ENCODE assay signal across 20 cellular contexts in the genomic region with DNA sequence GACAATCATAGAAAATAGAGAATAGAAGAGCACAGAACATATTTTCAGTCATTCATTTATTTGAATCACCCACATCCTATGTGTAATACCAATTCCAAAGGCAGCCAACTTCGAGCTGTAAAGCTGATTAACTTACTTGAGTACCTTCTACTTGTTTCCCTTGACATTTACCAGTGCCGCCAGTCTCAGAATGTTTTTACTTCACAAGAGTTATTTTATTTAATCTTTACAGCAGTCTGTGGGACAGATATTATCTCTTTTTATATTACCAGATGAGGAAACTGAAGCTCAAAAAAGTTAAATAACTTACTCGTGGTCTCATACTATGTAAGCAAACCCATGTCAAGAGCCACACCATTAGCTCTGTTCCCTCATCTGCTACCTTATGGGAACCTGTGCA.
"Had no signal": no experiment of that assay in that cellular context is flagged by ENCODE, and none has a peak within 500 bp of the region (broad histone marks: within the 10 kb centered on the region; RNA-seq: fewer than 3 reads in every experiment).

No MANE protein-coding gene starts in this region.

- DNase-seq: cerebellar nuclear complex; esophagus squamous epithelium; foreskin keratinocyte; heart left ventricle; hippocampal formation; islet precursor cell; mammary epithelial cell; naive thymus-derived CD4-positive, alpha-beta T cell; psoas muscle; retina; stimulated activated CD4-positive, alpha-beta T cell treated with anti-CD3 and anti-CD28 coated beads, Interleukin-2, amount 100 ng/mL, for 24 hours; stimulated activated CD4-positive, alpha-beta T cell treated with anti-CD3 and anti-CD28 coated beads, Interleukin-4, amount 100 ng/mL, for 4 hours; stimulated activated naive CD8-positive, alpha-beta T cell treated with anti-CD3 and anti-CD28 coated beads, Interleukin-15, Interleukin-2, amounts not matched to agents 100 U/mL and 50 U/mL, for 24 hours; testis; upper lobe of right lung had no signal

- H3K4me1 ChIP-seq: foreskin keratinocyte, upper lobe of right lung had no signal

- H3K27ac Mint-ChIP-seq: dendritic cell treated with granulocyte-macrophage colony-stimulating factor and Interleukin-4, amounts not matched to agents 40 ng/mL and 50 ng/mL, for 4 days; naive thymus-derived CD4-positive, alpha-beta T cell had no signal

- H3K9me3 Mint-ChIP-seq: dendritic cell treated with granulocyte-macrophage colony-stimulating factor and Interleukin-4, amounts not matched to agents 40 ng/mL and 50 ng/mL, for 4 days; naive thymus-derived CD4-positive, alpha-beta T cell had no signal

- H3K9me3 ChIP-seq: esophagus squamous epithelium, heart left ventricle, neutrophil, psoas muscle, testis, tibial nerve, upper lobe of right lung had no signal

- H3K27ac ChIP-seq: esophagus squamous epithelium, foreskin keratinocyte, neutrophil, psoas muscle, upper lobe of right lung had no signal

- ATAC-seq: foreskin keratinocyte; heart left ventricle; left lobe of liver; naive thymus-derived CD4-positive, alpha-beta T cell; psoas muscle; sciatic nerve; stimulated activated naive CD8-positive, alpha-beta T cell treated with anti-CD3 and anti-CD28 coated beads, Interleukin-15, Interleukin-2, amounts not matched to agents 100 U/mL and 50 U/mL, for 24 hours; upper lobe of right lung had no signal

- H3K36me3 ChIP-seq: esophagus squamous epithelium, heart left ventricle, neutrophil, tibial nerve, upper lobe of right lung had no signal

- H3K4me3 Mint-ChIP-seq: dendritic cell treated with granulocyte-macrophage colony-stimulating factor and Interleukin-4, amounts not matched to agents 40 ng/mL and 50 ng/mL, for 4 days; naive thymus-derived CD4-positive, alpha-beta T cell had no signal

- H3K4me3 ChIP-seq: esophagus squamous epithelium, heart left ventricle, psoas muscle, testis, tibial nerve, upper lobe of right lung had no signal

- H3K27me3 ChIP-seq: esophagus squamous epithelium, foreskin keratinocyte, heart left ventricle, neutrophil, testis, tibial nerve, upper lobe of right lung had no signal

- H3K27me3 Mint-ChIP-seq: dendritic cell treated with granulocyte-macrophage colony-stimulating factor and Interleukin-4, amounts not matched to agents 40 ng/mL and 50 ng/mL, for 4 days; naive thymus-derived CD4-positive, alpha-beta T cell had no signal
